8 cellular contexts compared by ENCODE assay signal in the genomic region with DNA sequence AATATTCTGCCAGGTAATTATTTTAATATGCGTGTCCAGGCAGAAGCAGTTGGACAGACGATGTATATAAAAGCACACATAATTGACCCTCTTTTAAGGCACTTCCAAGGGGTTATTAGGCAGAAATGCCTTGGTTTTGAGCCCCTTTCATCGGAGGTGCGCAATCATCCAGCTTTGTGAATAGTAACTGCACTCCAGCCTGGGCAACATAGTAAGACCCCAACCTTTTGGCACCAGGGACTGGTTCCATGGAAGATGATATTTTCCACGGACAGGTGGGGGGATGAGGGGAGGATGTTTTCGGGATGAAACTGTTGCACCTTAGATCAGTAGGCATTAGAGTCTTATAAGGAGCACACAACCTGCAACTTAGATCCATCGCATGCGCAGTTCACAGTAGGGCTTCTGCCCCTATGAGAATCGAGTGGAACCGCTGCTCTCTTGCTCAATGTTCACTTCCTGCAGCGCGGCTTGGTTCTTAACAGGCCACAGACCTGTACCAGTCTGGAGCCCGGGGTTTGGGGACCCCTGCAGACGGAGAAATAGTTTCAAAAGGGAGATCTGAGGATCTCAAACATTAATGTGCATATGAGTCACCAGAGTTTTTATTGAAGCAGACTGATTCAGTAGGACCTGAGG. TPM values are rescaled to one million over a fixed set of nuclear protein-coding genes. Genes with fewer than 3 reads are reported as not detected.
A peak's percentile ranks its signal among the peaks of the same experiment; 100 is the strongest.
DNase-seq lines count a peak whose midpoint lies in the region; ATAC-seq and TF ChIP-seq lines count a peak whose summit lies in the region.

No MANE protein-coding gene starts in this region.

- H3K4me3 ChIP-seq in brain microvascular endothelial cell (ENCODE audit: low read depth, low read length) (no peak overlapping the region), MG63 (no peak overlapping the region)

- peaks cover 32 to 51% (median 44%) of the 10 kb centered on the region in 3 donors for H3K27me3 Mint-ChIP-seq in CD14-positive monocyte (ENCODE audit: low read depth in 3 of 3)
- H3K27me3 Mint-ChIP-seq in activated CD4-positive, alpha-beta T cell treated with anti-CD3 and anti-CD28 coated beads, Interleukin-2, amount 10 ng/mL, durations not matched to agents 24 days and 14 days: peaks cover 42% of the 10 kb centered on the region

- in situ Hi-C loops in brain microvascular endothelial cell (cut with HindIII; ENCODE audit: low pct_ligation_motif_present, low sequenced_read_pairs): no loop called here

- peak overlapping the region; percentile 83 to 98 for H3K4me3 Mint-ChIP-seq in CD14-positive monocyte
- H3K4me3 Mint-ChIP-seq in activated CD4-positive, alpha-beta T cell treated with anti-CD3 and anti-CD28 coated beads, Interleukin-2, amount 10 ng/mL, durations not matched to agents 24 days and 14 days: peak overlapping the region; percentile 85

- H3K4me1 Mint-ChIP-seq in CD14-positive monocyte: peaks cover 38% of the 10 kb centered on the region
- H3K4me1 Mint-ChIP-seq in activated CD4-positive, alpha-beta T cell treated with anti-CD3 and anti-CD28 coated beads, Interleukin-2, amount 10 ng/mL, durations not matched to agents 24 days and 14 days: peaks cover 40% of the 10 kb centered on the region

- H3K9me3 ChIP-seq in MG63: peaks cover 1% of the 10 kb centered on the region; the same call in 1 of the 2 replicates

- H3K27me3 ChIP-seq in brain microvascular endothelial cell (replicated peaks): peaks cover 70% of the 10 kb centered on the region
- H3K27me3 ChIP-seq in MG63: peaks cover 26% of the 10 kb centered on the region

- H3K36me3 ChIP-seq in brain microvascular endothelial cell (replicated peaks): no peaks in the 10 kb centered on the region
- no peaks in the 10 kb centered on the region for H3K36me3 ChIP-seq in MG63

- H3K27ac Mint-ChIP-seq in CD14-positive monocyte: no peak overlapping the region
- H3K27ac Mint-ChIP-seq in activated CD4-positive, alpha-beta T cell treated with anti-CD3 and anti-CD28 coated beads, Interleukin-2, amount 10 ng/mL, durations not matched to agents 24 days and 14 days: peak overlapping the region; percentile 21

- intact Hi-C loops in CD14-positive monocyte (cut with micrococcal nuclease): no loop called here
- intact Hi-C loops in activated CD4-positive, alpha-beta T cell treated with anti-CD3 and anti-CD28 coated beads, Interleukin-2, amount 10 ng/mL, durations not matched to agents 24 days and 14 days (cut with micrococcal nuclease): loop anchor here (2.0 to 5.0 kb wide), 4 partner anchors 28 to 851 kb away; a partner anchor contains a TSS

- TF ChIP-seq CTCF in CD14-positive monocyte (IDR thresholded peaks at IDR 0.05) (no peak), brain microvascular endothelial cell (IDR thresholded peaks at IDR 0.05; ENCODE audit: low read depth, low read length, missing control alignments) (no peak)

- peaks cover 4% of the 10 kb centered on the region in 2 donors for H3K36me3 Mint-ChIP-seq in CD14-positive monocyte
- H3K36me3 Mint-ChIP-seq in activated CD4-positive, alpha-beta T cell treated with anti-CD3 and anti-CD28 coated beads, Interleukin-2, amount 10 ng/mL, durations not matched to agents 24 days and 14 days (ENCODE audit: low read depth): peaks cover 30% of the 10 kb centered on the region

- DNase-seq in CD14-positive monocyte (ENCODE audit: low spot score): no peak
- peak; percentile 80 for DNase-seq in activated CD4-positive, alpha-beta T cell treated with anti-CD3 and anti-CD28 coated beads, Interleukin-2, amount 10 ng/mL, durations not matched to agents 24 days and 14 days
- DNase-seq in stimulated activated CD8-positive, alpha-beta memory T cell treated with anti-CD3 and anti-CD28 coated beads, Interleukin-4, amount 100 ng/mL, for 48 hours: peak; percentile 72
- no peak for DNase-seq in brain microvascular endothelial cell
- no peak for DNase-seq in NCI-H1048 (lab: John Stamatoyannopoulos, UW)
- DNase-seq in MG63: no peak

- H3K27ac ChIP-seq in brain microvascular endothelial cell: no peak overlapping the region

- peaks cover 0 to 14% (median 3%) of the 10 kb centered on the region in 7 donors for H3K9me3 Mint-ChIP-seq in CD14-positive monocyte
- H3K9me3 Mint-ChIP-seq in activated CD4-positive, alpha-beta T cell treated with anti-CD3 and anti-CD28 coated beads, Interleukin-2, amount 10 ng/mL, durations not matched to agents 24 days and 14 days: peaks cover 10% of the 10 kb centered on the region

- ATAC-seq in HG02885 (IDR thresholded peaks at IDR 0.05; ENCODE audit: poor library complexity, unreplicated experiment) (peak; percentile 45), esophagus mucosa (peak; percentile 16)

RNA-seq across cellular contexts. Expression of a gene that starts 1.8 kb away (rescaled TPM):
- 1 to 10 TPM in 1 of 2 donors, under 1 TPM in 1; 0.51 to 1.1 TPM for polyA plus RNA-seq in CD14-positive monocyte
- total RNA-seq in activated CD4-positive, alpha-beta T cell treated with anti-CD3 and anti-CD28 coated beads, Interleukin-2, amount 10 ng/mL, durations not matched to agents 24 days and 14 days: 92.3 and 95.6 TPM in 2 replicates
- total RNA-seq in esophagus mucosa: 0.52 TPM
- total RNA-seq in MG63 (2014; rRNA removed; shearing (Covaris generic); ENCODE audit: low replicate concordance): 2.8 and 5.6 TPM in 2 replicates

RNA-seq across cellular contexts. Expression of a gene that starts 49.5 kb away (rescaled TPM):
- polyA plus RNA-seq in CD14-positive monocyte: not detected
- total RNA-seq in activated CD4-positive, alpha-beta T cell treated with anti-CD3 and anti-CD28 coated beads, Interleukin-2, amount 10 ng/mL, durations not matched to agents 24 days and 14 days: 0.51 and 0.66 TPM in 2 replicates
- total RNA-seq in esophagus mucosa: 0.36 TPM
- total RNA-seq in MG63 (2014; rRNA removed; shearing (Covaris generic); ENCODE audit: low replicate concordance): 0.35 and 0.82 TPM in 2 replicates

Comparison
In these comparisons a context has a peak if more than half of its experiments do, and no peak if none do; other contexts are left out.
1. DNase-seq: peak in activated CD4-positive, alpha-beta T cell treated with anti-CD3 and anti-CD28 coated beads, Interleukin-2, amount 10 ng/mL, durations not matched to agents 24 days and 14 days (single experiment) and stimulated activated CD8-positive, alpha-beta memory T cell treated with anti-CD3 and anti-CD28 coated beads, Interleukin-4, amount 100 ng/mL, for 48 hours (single experiment); none in CD14-positive monocyte (single experiment), brain microvascular endothelial cell (single experiment), NCI-H1048 (single experiment) and MG63 (single experiment).
2. RNA of a gene that starts 1.8 kb away (total RNA-seq): 92.3 to 95.6 TPM in activated CD4-positive, alpha-beta T cell treated with anti-CD3 and anti-CD28 coated beads, Interleukin-2, amount 10 ng/mL, durations not matched to agents 24 days and 14 days; 2.8 to 5.6 TPM in MG63 and 0.52 TPM in esophagus mucosa (single experiment); every median in the first group is over 10 times any median in the second.